9 cellular contexts compared by ENCODE assay signal in the genomic region with DNA sequence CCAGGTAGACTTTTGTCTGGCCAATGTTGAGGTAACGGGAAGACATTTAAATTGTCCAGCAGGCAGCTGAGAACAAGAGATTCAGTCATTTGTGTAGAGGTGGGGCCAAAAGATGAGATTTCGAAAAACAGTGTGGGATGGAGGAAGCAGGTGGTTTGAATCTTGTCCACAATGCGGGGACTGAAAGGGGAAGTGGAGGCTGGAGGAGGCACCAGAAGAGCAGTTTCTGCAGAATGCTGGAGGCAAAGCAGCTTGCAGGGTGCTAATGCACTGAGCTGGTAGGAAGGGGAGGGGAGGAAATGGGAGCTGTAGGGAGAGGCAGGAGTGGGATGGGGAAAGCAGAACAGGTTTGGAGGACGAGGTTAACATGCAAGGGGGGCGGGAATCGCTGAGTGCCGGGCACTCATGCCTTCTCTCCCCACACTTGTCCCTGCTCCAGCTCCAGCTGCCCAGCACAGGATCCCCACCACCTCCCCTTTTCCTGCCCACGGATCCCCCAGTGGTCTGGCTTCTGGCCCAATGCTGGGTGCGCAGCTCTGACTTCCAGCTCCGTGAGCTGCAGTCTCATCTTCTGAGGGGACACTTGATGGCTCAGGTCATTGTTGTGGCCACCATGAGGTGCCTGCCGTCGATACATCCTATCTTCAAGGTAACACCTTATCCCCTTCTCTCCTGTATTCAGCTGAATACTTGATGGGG. TPM values are rescaled to one million over a fixed set of nuclear protein-coding genes. Genes with fewer than 3 reads are reported as not detected.
A peak's percentile ranks its signal among the peaks of the same experiment; 100 is the strongest.
DNase-seq lines count a peak whose midpoint lies in the region; ATAC-seq and TF ChIP-seq lines count a peak whose summit lies in the region.
"Had no signal": no experiment of that assay in that cellular context is flagged by ENCODE, and none has a peak within 500 bp of the region (broad histone marks: within the 10 kb centered on the region; RNA-seq: fewer than 3 reads in every experiment).

No MANE protein-coding gene starts in this region.

- H3K27ac Mint-ChIP-seq in activated CD4-positive, alpha-beta memory T cell treated with anti-CD3 and anti-CD28 coated beads for 36 hours, result no peak overlapping the region
- no peak overlapping the region for H3K27ac Mint-ChIP-seq in osteocyte (ENCODE audit: unreplicated experiment)

- no peak overlapping the region for H3K27ac ChIP-seq in BLaER1
- H3K27ac ChIP-seq in effector memory CD4-positive, alpha-beta T cell (ENCODE audit: insufficient read depth, low read length, poor library complexity, severe bottlenecking), result no peak overlapping the region
- no peak overlapping the region for H3K27ac ChIP-seq in adrenal gland

- H3K4me2 ChIP-seq in BLaER1, result peak overlapping the region; percentile 83

- no peaks in the 10 kb centered on the region for H3K36me3 ChIP-seq in BLaER1
- no peaks in the 10 kb centered on the region for H3K36me3 ChIP-seq in effector memory CD4-positive, alpha-beta T cell (ENCODE audit: control insufficient read depth, insufficient read depth, low read length)
- H3K36me3 ChIP-seq in adrenal gland (replicated peaks in 1 of 2), result no peaks in the 10 kb centered on the region

- 43 to 50% (median 44%) methylated on average over 11 to 12 of the region's 12 CpGs for WGBS in adrenal gland, 4 donors

- CTCF ChIA-PET in activated CD4-positive, alpha-beta memory T cell treated with anti-CD3 and anti-CD28 coated beads for 36 hours (lab: Charles Lee), result interaction anchor here (1.4 to 1.5 kb wide), 3 partner anchors 40 to 343 kb away, joined by 3 to 4 read pairs (median 3); no protein-coding TSS in a partner anchor

- peak; percentile 56 for ATAC-seq in GM19023 (IDR thresholded peaks at IDR 0.05; ENCODE audit: unreplicated experiment)
- ATAC-seq in HG03159 (IDR thresholded peaks at IDR 0.05; ENCODE audit: unreplicated experiment), result peak; percentile 75

- H3K9ac ChIP-seq in BLaER1, result no peak overlapping the region; the same call in 1 of the 2 replicates

- POLR2A ChIA-PET in activated CD4-positive, alpha-beta memory T cell treated with anti-CD3 and anti-CD28 coated beads for 36 hours (lab: Charles Lee), result interaction anchor here (0.5 to 1.9 kb wide), 3 partner anchors 10 to 33 kb away, joined by 3 to 7 read pairs (median 3); a partner anchor contains a TSS

- peak; percentile 53 for DNase-seq in activated CD4-positive, alpha-beta memory T cell treated with anti-CD3 and anti-CD28 coated beads for 36 hours
- no peak for DNase-seq in osteocyte (ENCODE audit: extremely low spot score, unreplicated experiment)
- no peak for DNase-seq in effector memory CD4-positive, alpha-beta T cell
- no peak for DNase-seq in stimulated activated CD4-positive, alpha-beta T cell treated with anti-CD3 and anti-CD28 coated beads, Interleukin-12 subunit alpha, Interleukin-12 subunit beta, amount 100 ng/mL, for 4 hours
- DNase-seq in adrenal gland, result no peak
- DNase-seq: Calu3 had no signal

- H3K4me3 Mint-ChIP-seq in activated CD4-positive, alpha-beta memory T cell treated with anti-CD3 and anti-CD28 coated beads for 36 hours, result no peak overlapping the region
- no peak overlapping the region for H3K4me3 Mint-ChIP-seq in osteocyte (ENCODE audit: unreplicated experiment)

- H3K4me1 ChIP-seq in BLaER1, result peaks cover 34% of the 10 kb centered on the region
- H3K4me1 ChIP-seq in effector memory CD4-positive, alpha-beta T cell (ENCODE audit: control insufficient read depth, insufficient read depth, low read length, poor library complexity, severe bottlenecking), result peaks cover 7% of the 10 kb centered on the region
- no peaks in the 10 kb centered on the region for H3K4me1 ChIP-seq in adrenal gland (replicated peaks in 1 of 2)

- TF ChIP-seq CTCF in osteocyte (IDR thresholded peaks at IDR 0.05) (no peak), adrenal gland (IDR thresholded peaks at IDR 0.05) (no peak)

- H3K4me3 ChIP-seq in BLaER1 (0 out of 2 replicates have a peak overlapping the region, but pooled peaks have one; percentile 21), adrenal gland (no peak overlapping the region)
- no peak overlapping the region for H3K4me3 ChIP-seq in effector memory CD4-positive, alpha-beta T cell (ENCODE audit: insufficient read depth, low read depth, low read length, poor library complexity, severe bottlenecking)

- H3K9me3 Mint-ChIP-seq in activated CD4-positive, alpha-beta memory T cell treated with anti-CD3 and anti-CD28 coated beads for 36 hours, result no peaks in the 10 kb centered on the region
- no peaks in the 10 kb centered on the region for H3K9me3 Mint-ChIP-seq in osteocyte (ENCODE audit: unreplicated experiment)

- TF ChIP-seq POLR2A in adrenal gland (IDR thresholded peaks at IDR 0.05), result no peak

- H3K27me3 Mint-ChIP-seq in activated CD4-positive, alpha-beta memory T cell treated with anti-CD3 and anti-CD28 coated beads for 36 hours, result no peaks in the 10 kb centered on the region
- peaks cover 52% of the 10 kb centered on the region for H3K27me3 Mint-ChIP-seq in osteocyte (ENCODE audit: unreplicated experiment)

- intact Hi-C loops in activated CD4-positive, alpha-beta memory T cell treated with anti-CD3 and anti-CD28 coated beads for 36 hours (cut with micrococcal nuclease), result loop anchor here (10.0 kb wide), 1 partner anchor 234 kb away; no protein-coding TSS in a partner anchor
- intact Hi-C loops in adrenal gland (cut with DNase I), result loop anchor here (10.0 kb wide), 3 partner anchors 114 to 344 kb away; a partner anchor contains a TSS

- H3K36me3 Mint-ChIP-seq in activated CD4-positive, alpha-beta memory T cell treated with anti-CD3 and anti-CD28 coated beads for 36 hours, result no peaks in the 10 kb centered on the region
- peaks cover 3% of the 10 kb centered on the region for H3K36me3 Mint-ChIP-seq in osteocyte (ENCODE audit: unreplicated experiment)

- peaks cover 27% of the 10 kb centered on the region for H3K4me1 Mint-ChIP-seq in activated CD4-positive, alpha-beta memory T cell treated with anti-CD3 and anti-CD28 coated beads for 36 hours (ENCODE audit: low read depth)
- H3K4me1 Mint-ChIP-seq in osteocyte (ENCODE audit: unreplicated experiment), result peaks cover 6% of the 10 kb centered on the region

- H4K20me1 ChIP-seq in BLaER1, result no peaks in the 10 kb centered on the region; the same call in 1 of the 2 replicates

- H3K9me3 ChIP-seq in BLaER1 (no peaks in the 10 kb centered on the region), adrenal gland (replicated peaks in 1 of 3) (no peaks in the 10 kb centered on the region)
- H3K9me3 ChIP-seq in effector memory CD4-positive, alpha-beta T cell (ENCODE audit: control insufficient read depth, low read length), result no peaks in the 10 kb centered on the region

- peaks cover 27% of the 10 kb centered on the region for H3K27me3 ChIP-seq in BLaER1
- H3K27me3 ChIP-seq in effector memory CD4-positive, alpha-beta T cell (replicated peaks; ENCODE audit: control insufficient read depth, insufficient read depth, low read length, poor library complexity, severe bottlenecking), result no peaks in the 10 kb centered on the region
- H3K27me3 ChIP-seq in adrenal gland, result no peaks in the 10 kb centered on the region

RNA-seq across cellular contexts. Expression of a gene that starts 9.4 kb away (rescaled TPM):
- 1 to 10 TPM; 1.5 to 1.8 TPM for total RNA-seq in activated CD4-positive, alpha-beta memory T cell treated with anti-CD3 and anti-CD28 coated beads for 36 hours
- total RNA-seq in osteocyte, result 3.1 and 3.2 TPM in 2 replicates
- total RNA-seq in adrenal gland, result 1 to 10 TPM in 6 of 8 donors, under 1 TPM in 2; 0.87 to 2.8 (median 2.1) TPM
- polyA plus RNA-seq in adrenal gland, result 1 to 10 TPM; 1.7 to 3.6 (median 2.9) TPM

RNA-seq across cellular contexts. Expression of a gene that starts 9.5 kb away (rescaled TPM):
- total RNA-seq in activated CD4-positive, alpha-beta memory T cell treated with anti-CD3 and anti-CD28 coated beads for 36 hours, result 10 to 100 TPM; 22.6 to 25.9 TPM
- total RNA-seq in osteocyte, result 13.4 and 17.4 TPM in 2 replicates
- total RNA-seq in adrenal gland, result 10 to 100 TPM in 6 of 8 donors, 1 to 10 TPM in 2; 8.0 to 30.7 (median 19.6) TPM
- 10 to 100 TPM; 17.5 to 57.3 (median 19.0) TPM for polyA plus RNA-seq in adrenal gland

RNA-seq across cellular contexts. Expression of a gene that starts 20.1 kb away (rescaled TPM):
- 100 to 1,000 TPM; 107 to 123 TPM for total RNA-seq in activated CD4-positive, alpha-beta memory T cell treated with anti-CD3 and anti-CD28 coated beads for 36 hours
- total RNA-seq in osteocyte, result 49.1 and 53.5 TPM in 2 replicates
- 100 to 1,000 TPM in 5 of 8 donors, 10 to 100 TPM in 3; 64.6 to 224 (median 126) TPM for total RNA-seq in adrenal gland
- polyA plus RNA-seq in adrenal gland, result 100 to 1,000 TPM; 114 to 223 (median 122) TPM

RNA-seq across cellular contexts. Expression of a gene that starts 20.4 kb away (rescaled TPM):
- total RNA-seq in activated CD4-positive, alpha-beta memory T cell treated with anti-CD3 and anti-CD28 coated beads for 36 hours, result 10 to 100 TPM; 14.2 to 14.7 TPM
- 21.2 and 24.0 TPM in 2 replicates for total RNA-seq in osteocyte
- total RNA-seq in adrenal gland, result 10 to 100 TPM in 7 of 8 donors, 1 to 10 TPM in 1; 5.1 to 17.0 (median 13.1) TPM
- 10 to 100 TPM in 2 of 3 donors, 1 to 10 TPM in 1; 8.4 to 13.3 (median 12.8) TPM for polyA plus RNA-seq in adrenal gland

RNA-seq across cellular contexts. Expression of a gene that starts 52.3 kb away (rescaled TPM):
- total RNA-seq in activated CD4-positive, alpha-beta memory T cell treated with anti-CD3 and anti-CD28 coated beads for 36 hours, result not detected
- total RNA-seq in osteocyte, result not detected in 2 replicates
- total RNA-seq in adrenal gland, result 1 to 10 TPM in 6 of 8 donors, not detected in 2; 1.6 to 7.2 (median 5.7) TPM
- polyA plus RNA-seq in adrenal gland, result 1 to 10 TPM in 2 of 3 donors, under 1 TPM in 1; 0.97 to 2.9 (median 2.3) TPM
